ENCODE assay signal across 1 cellular context in genomic region chr11:61477126-61477525, GRCh38.
TF ChIP-seq lines count a peak whose summit lies in the region.

No MANE protein-coding gene starts in this region.

TF ChIP-seq in WTC11, 78 proteins besides CTCF, POLR2A, EP300 and RAD21 (continued from another document):
- no peak for TF ChIP-seq SMAD4 (CRISPR knock-in tag; IDR thresholded peaks at IDR 0.05)
